Comparison of ENCODE assay signal across 8 cellular contexts in the genomic region with DNA sequence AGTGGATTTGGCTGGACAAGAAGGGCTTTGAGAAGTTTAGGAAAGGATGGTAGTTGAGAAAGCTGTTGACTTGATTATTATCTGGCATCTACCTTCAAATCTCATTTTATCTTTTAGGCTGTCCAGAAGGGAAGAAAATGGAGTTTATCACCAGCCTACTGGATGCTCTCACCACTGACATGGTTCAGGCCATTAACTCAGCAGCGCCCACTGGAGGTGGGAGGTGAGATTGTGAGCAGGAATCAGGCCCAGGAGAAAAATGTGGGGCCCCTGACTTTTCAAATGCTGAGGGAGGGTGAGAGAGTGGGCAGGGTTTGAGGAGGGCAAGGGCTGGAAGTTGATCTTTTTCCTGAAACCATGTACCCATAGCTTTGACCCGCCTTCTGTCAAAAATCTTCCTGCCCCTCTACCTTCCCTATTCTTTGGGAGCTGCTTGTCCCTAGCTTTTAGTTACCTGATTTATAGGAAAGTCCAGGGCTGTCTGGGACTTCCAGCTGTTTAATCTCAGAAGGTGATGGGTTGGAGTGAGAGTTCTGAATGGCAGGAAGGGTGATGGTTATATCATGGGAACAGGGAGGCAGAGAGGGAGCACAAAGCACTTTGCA.
DNase-seq lines count a peak whose midpoint lies in the region.

No MANE protein-coding gene starts in this region.

- DNase-seq in COLO668 (lab: John Stamatoyannopoulos, UW; ENCODE audit: unreplicated experiment) (peak; percentile 68), GM19240 (ENCODE audit: insufficient read length, low spot score) (peak; percentile 48), UCSD-AML1 (lab: John Stamatoyannopoulos, UW; ENCODE audit: unreplicated experiment) (peak; percentile 34), iPS DF 4.7 (ENCODE audit: extremely low read depth, low spot score) (peak; percentile 28), NCI-H2029 treated with DMSO at 0.1 percent for 48 hours (lab: John Stamatoyannopoulos, UW) (no peak), SKM-1 treated with dmso at 0.1 percent for 144 hours (lab: John Stamatoyannopoulos, UW; ENCODE audit: unreplicated experiment) (no peak), SW 1271 (lab: John Stamatoyannopoulos, UW) (no peak)
- DNase-seq in stimulated activated CD8-positive, alpha-beta memory T cell treated with anti-CD3 and anti-CD28 coated beads, Interleukin-4, amount 100 ng/mL, for 24 hours (ENCODE audit: low read depth) = peak; percentile 7

Comparison
In these comparisons a context has a peak if more than half of its experiments do, and no peak if none do; other contexts are left out.
1. DNase-seq: peak in COLO668 (single experiment), GM19240 (single experiment), UCSD-AML1 (single experiment), iPS DF 4.7 (single experiment) and stimulated activated CD8-positive, alpha-beta memory T cell treated with anti-CD3 and anti-CD28 coated beads, Interleukin-4, amount 100 ng/mL, for 24 hours (single experiment); none in NCI-H2029 treated with DMSO at 0.1 percent for 48 hours (single experiment), SKM-1 treated with dmso at 0.1 percent for 144 hours (single experiment) and SW 1271 (0 of 2).